Comparison of ENCODE assay signal across 10 cellular contexts in the genomic region with DNA sequence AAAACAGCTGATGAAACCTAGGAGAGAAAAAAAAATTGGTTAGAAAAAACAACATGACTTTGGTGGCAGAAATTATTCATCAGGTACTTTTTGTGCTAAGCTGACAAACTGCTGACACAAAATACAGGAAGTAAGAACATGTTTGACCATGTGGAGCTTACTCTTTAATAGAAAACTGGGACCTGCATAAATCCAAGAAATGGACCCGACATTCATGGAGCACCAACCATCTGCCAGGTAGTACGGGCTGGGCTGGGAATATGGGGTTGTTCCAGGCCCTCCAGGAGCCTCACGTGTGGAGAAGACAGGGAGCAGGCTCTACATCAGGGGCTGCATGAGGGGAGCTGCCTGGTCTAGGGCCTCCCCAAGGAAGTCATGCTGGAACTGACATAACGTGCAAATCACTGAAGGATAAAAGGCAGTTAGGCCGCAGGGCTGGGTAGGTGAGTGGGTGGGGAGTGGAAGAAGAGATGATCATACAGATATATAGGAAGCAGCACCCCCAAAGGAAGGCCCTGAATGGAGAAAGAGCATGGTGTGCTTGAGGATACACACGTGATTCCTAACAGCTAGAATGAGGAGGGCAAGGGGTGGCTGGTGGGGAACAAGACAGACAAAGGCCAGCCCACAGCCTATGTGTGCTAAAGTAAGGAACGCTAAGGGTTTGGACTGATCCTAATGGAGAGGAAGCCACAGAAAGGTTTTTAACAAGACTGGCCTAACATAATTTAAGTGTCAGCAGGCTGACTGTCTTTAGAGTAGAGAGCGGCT.
A peak's percentile ranks its signal among the peaks of the same experiment; 100 is the strongest.
DNase-seq lines count a peak whose midpoint lies in the region; ATAC-seq and TF ChIP-seq lines count a peak whose summit lies in the region.
"Had no signal": no experiment of that assay in that cellular context is flagged by ENCODE, and none has a peak within 500 bp of the region (broad histone marks: within the 10 kb centered on the region; RNA-seq: fewer than 3 reads in every experiment).

No MANE protein-coding gene starts in this region.

- peak overlapping the region; percentile 6; the same call in 1 of the 2 replicates for H3K4me3 ChIP-seq in GM12864 (ENCODE audit: low read depth, low read length)
- H3K4me3 ChIP-seq: skin epidermis had no signal

- peaks cover 50% of the 10 kb centered on the region for H3K36me3 Mint-ChIP-seq in activated naive CD8-positive, alpha-beta T cell treated with anti-CD3 and anti-CD28 coated beads, Interleukin-2, amount 50 U/mL, for 24 hours (ENCODE audit: low read depth)

- peak overlapping the region; percentile 69 for H3K4me3 Mint-ChIP-seq in activated naive CD8-positive, alpha-beta T cell treated with anti-CD3 and anti-CD28 coated beads, Interleukin-2, amount 50 U/mL, for 24 hours

- ATAC-seq in GM19463 (IDR thresholded peaks at IDR 0.05; ENCODE audit: unreplicated experiment) (peak; percentile 54), HG03159 (IDR thresholded peaks at IDR 0.05; ENCODE audit: unreplicated experiment) (peak; percentile 43), GM21825 (IDR thresholded peaks at IDR 0.05; ENCODE audit: unreplicated experiment) (no peak)
- ATAC-seq in activated naive CD8-positive, alpha-beta T cell treated with anti-CD3 and anti-CD28 coated beads, Interleukin-2, amount 50 U/mL, for 24 hours, result peak; percentile 59

- no peaks in the 10 kb centered on the region for H3K9me3 Mint-ChIP-seq in activated naive CD8-positive, alpha-beta T cell treated with anti-CD3 and anti-CD28 coated beads, Interleukin-2, amount 50 U/mL, for 24 hours

- TF ChIP-seq CTCF in GM12864 (IDR thresholded peaks at IDR 0.05; ENCODE audit: low read depth, low read length, missing control alignments), result no peak

- DNase-seq in GM12864 (ENCODE audit: low read depth) (peak; percentile 64), NCI-H524 (lab: John Stamatoyannopoulos, UW) (no peak), RKO (ENCODE audit: low spot score) (no peak), NCI-H345 (lab: John Stamatoyannopoulos, UW) (no peak)
- peak; percentile 23 for DNase-seq in activated naive CD8-positive, alpha-beta T cell treated with anti-CD3 and anti-CD28 coated beads, Interleukin-2, amount 50 U/mL, for 24 hours
- DNase-seq: NCI-H510A treated with DMSO at 0.1 percent for 48 hours had no signal

- H3K4me1 Mint-ChIP-seq in activated naive CD8-positive, alpha-beta T cell treated with anti-CD3 and anti-CD28 coated beads, Interleukin-2, amount 50 U/mL, for 24 hours, result peaks cover 53% of the 10 kb centered on the region

- no peaks in the 10 kb centered on the region for H3K27me3 Mint-ChIP-seq in activated naive CD8-positive, alpha-beta T cell treated with anti-CD3 and anti-CD28 coated beads, Interleukin-2, amount 50 U/mL, for 24 hours

- peak overlapping the region; percentile 91 for H3K27ac Mint-ChIP-seq in activated naive CD8-positive, alpha-beta T cell treated with anti-CD3 and anti-CD28 coated beads, Interleukin-2, amount 50 U/mL, for 24 hours

Comparison
In these comparisons a context has a peak if more than half of its experiments do, and no peak if none do; other contexts are left out.
1. DNase-seq: peak in GM12864 (single experiment) and activated naive CD8-positive, alpha-beta T cell treated with anti-CD3 and anti-CD28 coated beads, Interleukin-2, amount 50 U/mL, for 24 hours (single experiment); none in NCI-H524 (0 of 2), RKO (single experiment) and NCI-H345 (single experiment).